In genomic region chr6:145842693-145843546, GRCh38 we compare ENCODE assay signal across 19 cellular contexts. TPM values are rescaled to one million over a fixed set of nuclear protein-coding genes. Genes with fewer than 3 reads are reported as not detected.
A peak's percentile ranks its signal among the peaks of the same experiment; 100 is the strongest.
DNase-seq lines count a peak whose midpoint lies in the region; ATAC-seq and TF ChIP-seq lines count a peak whose summit lies in the region.
"Had no signal": no experiment of that assay in that cellular context is flagged by ENCODE, and none has a peak within 500 bp of the region (broad histone marks: within the 10 kb centered on the region; RNA-seq: fewer than 3 reads in every experiment).

No MANE protein-coding gene starts in this region.

- peaks cover 13% of the 10 kb centered on the region for H3K4me1 Mint-ChIP-seq in MCF 10A (ENCODE audit: insufficient read depth, unreplicated experiment)

- H3K9me3 ChIP-seq in mammary epithelial cell (replicated peaks; ENCODE audit: insufficient read depth, low read length) (no peaks in the 10 kb centered on the region), gastroesophageal sphincter (no peaks in the 10 kb centered on the region), transverse colon (no peaks in the 10 kb centered on the region), right atrium auricular region (no peaks in the 10 kb centered on the region)
- H3K9me3 ChIP-seq: colonic mucosa, upper lobe of left lung had no signal

- H3K36me3 ChIP-seq in mammary epithelial cell (ENCODE audit: insufficient read depth, low read length) (no peaks in the 10 kb centered on the region), gastroesophageal sphincter (no peaks in the 10 kb centered on the region), transverse colon (no peaks in the 10 kb centered on the region), right atrium auricular region (no peaks in the 10 kb centered on the region)
- H3K36me3 ChIP-seq: colonic mucosa, upper lobe of left lung had no signal

- TF ChIP-seq EP300 in gastroesophageal sphincter (IDR thresholded peaks at IDR 0.05) (no peak), transverse colon (IDR thresholded peaks at IDR 0.05; ENCODE audit: low read depth) (no peak)

- no peaks in the 10 kb centered on the region for H3K79me2 ChIP-seq in mammary epithelial cell (ENCODE audit: insufficient read depth, low read length)

- TF ChIP-seq POLR2A in gastroesophageal sphincter (IDR thresholded peaks at IDR 0.05) (no peak), transverse colon (IDR thresholded peaks at IDR 0.05) (no peak)

- H4K20me1 ChIP-seq in mammary epithelial cell (ENCODE audit: insufficient read depth, low read length) = no peaks in the 10 kb centered on the region

- H3K36me3 Mint-ChIP-seq in MCF 10A (ENCODE audit: insufficient read depth, unreplicated experiment) = no peaks in the 10 kb centered on the region
- H3K36me3 Mint-ChIP-seq: natural killer cell treated with Interleukin-12 subunit alpha and Interleukin-12 subunit beta and Interleukin-15 and Interleukin-18, amount 100 ng/mL, for 72 hours; stimulated activated effector memory CD8-positive, alpha-beta T cell treated with anti-CD3 and anti-CD28 coated beads, Interleukin-12 subunit alpha, Interleukin-12 subunit beta, amount 100 ng/mL, for 72 hours had no signal

- peak overlapping the region; percentile 85 for H3K27ac Mint-ChIP-seq in MCF 10A (ENCODE audit: low read depth, unreplicated experiment)
- H3K27ac Mint-ChIP-seq: CD8-positive, alpha-beta T cell; immature natural killer cell; natural killer cell treated with Interleukin-12 subunit alpha and Interleukin-12 subunit beta and Interleukin-15 and Interleukin-18, amount 100 ng/mL, for 72 hours; stimulated activated effector memory CD8-positive, alpha-beta T cell treated with anti-CD3 and anti-CD28 coated beads, Interleukin-12 subunit alpha, Interleukin-12 subunit beta, amount 100 ng/mL, for 72 hours had no signal

- POLR2A ChIA-PET in MCF 10A (lab: Yijun Ruan, JAX) = interaction anchor here (0.7 to 1.6 kb wide), 6 partner anchors 12 to 702 kb away, joined by 3 to 8 read pairs (median 4); partner anchors contain the start of gene FBXO30

- intact Hi-C loops in MCF 10A (cut with micrococcal nuclease) = no loop called here
- intact Hi-C loops in mammary epithelial cell (cut with micrococcal nuclease) = no loop called here
- intact Hi-C loops in transverse colon (cut with DNase I; ENCODE audit: low total_unique reads) = no loop called here

- no peaks in the 10 kb centered on the region for H3K9me3 Mint-ChIP-seq in MCF 10A (ENCODE audit: unreplicated experiment)
- H3K9me3 Mint-ChIP-seq: CD8-positive, alpha-beta T cell; immature natural killer cell; natural killer cell treated with Interleukin-12 subunit alpha and Interleukin-12 subunit beta and Interleukin-15 and Interleukin-18, amount 100 ng/mL, for 72 hours; stimulated activated effector memory CD8-positive, alpha-beta T cell treated with anti-CD3 and anti-CD28 coated beads, Interleukin-12 subunit alpha, Interleukin-12 subunit beta, amount 100 ng/mL, for 72 hours had no signal

- dilution Hi-C loops in mammary epithelial cell (cut with HindIII; ENCODE audit: low sequenced_read_pairs) = no loop called here

- DNase-seq in MCF 10A (ENCODE audit: unreplicated experiment) (peak; percentile 39), mammary epithelial cell (no peak), amniotic epithelial cell (ENCODE audit: low read depth) (peak; percentile 79), transverse colon (no peak), activated gamma-delta T cell (lab: John Stamatoyannopoulos, UW) (no peak), right atrium auricular region (ENCODE audit: low spot score) (no peak)
- DNase-seq in activated effector memory CD4-positive, alpha-beta T cell treated with anti-CD3 and anti-CD28 coated beads, Interleukin-2, amount 50 U/mL, for 16 hours = no peak
- DNase-seq: activated CD4-positive, alpha-beta T cell treated with anti-CD3 and anti-CD28 coated beads for 1 hour; activated gamma-delta T cell treated with Interleukin-2 at 50 U/mL for 16 hours; CD8-positive, alpha-beta T cell; colonic mucosa; head of caudate nucleus; immature natural killer cell; NCI-H446; SHP77; upper lobe of left lung had no signal

- H3K9ac ChIP-seq in mammary epithelial cell (ENCODE audit: insufficient read depth, low read length) = no peak overlapping the region

- in situ Hi-C loops in mammary epithelial cell (cut with MboI; ENCODE audit: low sequenced_read_pairs in 2 of 2) = no loop called here
- in situ Hi-C loops in transverse colon (cut with MboI; ENCODE audit: low pct_ligation_motif_present in 1 of 4, low pct_unique_long_range_greater_than_20kb in 1 of 4, low sequenced_read_pairs in 3 of 4) = no loop called here

- CTCF ChIA-PET in MCF 10A (lab: Yijun Ruan, JAX) (interaction anchor here (1.0 to 1.4 kb wide), 2 partner anchors 108 to 114 kb away, joined by 3 to 4 read pairs; partner anchors contain the start of gene EPM2A), mammary epithelial cell (lab: Charles Lee; ENCODE audit: low non-redundant PET) (no interaction called here)

- no peaks in the 10 kb centered on the region for H3K27me3 ChIP-seq in mammary epithelial cell (ENCODE audit: insufficient read depth, low read length)
- H3K27me3 ChIP-seq in gastroesophageal sphincter = no peaks in the 10 kb centered on the region
- H3K27me3 ChIP-seq in transverse colon = no peaks in the 10 kb centered on the region
- H3K27me3 ChIP-seq in right atrium auricular region = no peaks in the 10 kb centered on the region
- H3K27me3 ChIP-seq: colonic mucosa, upper lobe of left lung had no signal

- H3K27ac ChIP-seq in mammary epithelial cell (ENCODE audit: insufficient read depth, low read depth, low read length) = no peak overlapping the region
- peak overlapping the region; percentile 77 to 96 (median 84) for H3K27ac ChIP-seq in gastroesophageal sphincter
- H3K27ac ChIP-seq in transverse colon = peak overlapping the region in 3 of 4 donors; percentile 50 to 67 (median 65)
- H3K27ac ChIP-seq in right atrium auricular region = no peak overlapping the region
- H3K27ac ChIP-seq: colonic mucosa had no signal

- no peak overlapping the region for H2AFZ ChIP-seq in mammary epithelial cell (ENCODE audit: low read depth, low read length)

- no peak for TF ChIP-seq CTCF in MCF 10A (IDR thresholded peaks at IDR 0.05; ENCODE audit: unreplicated experiment)
- no peak for TF ChIP-seq CTCF in mammary epithelial cell (conservative IDR thresholded peaks at IDR 0.05 in 1 of 2, IDR thresholded peaks at IDR 0.05 in 1 of 2; ENCODE audit: extremely low read depth in 1 of 2, insufficient read depth in 1 of 2, low read depth in 1 of 2, low read length in 2 of 2)
- TF ChIP-seq CTCF in gastroesophageal sphincter (IDR thresholded peaks at IDR 0.05) = no peak
- no peak for TF ChIP-seq CTCF in transverse colon (IDR thresholded peaks at IDR 0.05)
- no peak for TF ChIP-seq CTCF in right atrium auricular region (IDR thresholded peaks at IDR 0.05)

- H3K4me3 ChIP-seq in mammary epithelial cell (replicated peaks in 1 of 3; ENCODE audit: insufficient read depth in 1 of 3, low read depth in 2 of 3, low read length in 3 of 3) = no peak overlapping the region
- no peak overlapping the region for H3K4me3 ChIP-seq in gastroesophageal sphincter
- H3K4me3 ChIP-seq in transverse colon = no peak overlapping the region
- H3K4me3 ChIP-seq in right atrium auricular region = no peak overlapping the region
- H3K4me3 ChIP-seq: colonic mucosa, upper lobe of left lung had no signal

- no peaks in the 10 kb centered on the region for H3K27me3 Mint-ChIP-seq in MCF 10A (ENCODE audit: insufficient read depth, unreplicated experiment)
- H3K27me3 Mint-ChIP-seq: natural killer cell treated with Interleukin-12 subunit alpha and Interleukin-12 subunit beta and Interleukin-15 and Interleukin-18, amount 100 ng/mL, for 72 hours had no signal

- WGBS in mammary epithelial cell (ENCODE audit: low coverage, missing lambda C conversion rate) = 76% methylated on average over 3 of the region's 3 CpGs
- 23 to 42% methylated on average over 2 to 3 of the region's 3 CpGs for whole genome bisulfite sequencing in gastroesophageal sphincter (ENCODE audit: low coverage in 1 of 2), 2 donors
- WGBS in transverse colon (ENCODE audit: low coverage in 1 of 2), 2 donors = 73 to 87% methylated on average over 2 to 3 of the region's 3 CpGs

- H3K4me1 ChIP-seq in mammary epithelial cell (ENCODE audit: insufficient read depth, low read length) (peaks cover 7% of the 10 kb centered on the region), gastroesophageal sphincter (peaks cover 3 to 40% (median 24%) of the 10 kb centered on the region in 3 donors), transverse colon (peaks cover 0 to 8% (median 0%) of the 10 kb centered on the region in 4 donors), right atrium auricular region (peaks cover 0 to 9% of the 10 kb centered on the region in 2 donors)
- H3K4me1 ChIP-seq: colonic mucosa had no signal

- peak; percentile 78 for ATAC-seq in gastroesophageal sphincter
- ATAC-seq: CD8-positive, alpha-beta T cell; natural killer cell treated with Interleukin-12 subunit alpha and Interleukin-12 subunit beta and Interleukin-15 and Interleukin-18, amount 100 ng/mL, for 72 hours had no signal

- BruUV-seq in MCF 10A (replicated peaks; lab: Mats Ljungman, UMichigan) = no TSS peak
- BruUV-seq in mammary epithelial cell (replicated peaks; lab: Mats Ljungman, UMichigan) = no TSS peak

- H3K4me2 ChIP-seq in mammary epithelial cell (ENCODE audit: insufficient read depth, low read depth, low read length) = no peak overlapping the region

- H3K4me3 Mint-ChIP-seq in MCF 10A (ENCODE audit: unreplicated experiment) = no peak overlapping the region
- H3K4me3 Mint-ChIP-seq: CD8-positive, alpha-beta T cell; immature natural killer cell; natural killer cell treated with Interleukin-12 subunit alpha and Interleukin-12 subunit beta and Interleukin-15 and Interleukin-18, amount 100 ng/mL, for 72 hours; stimulated activated effector memory CD8-positive, alpha-beta T cell treated with anti-CD3 and anti-CD28 coated beads, Interleukin-12 subunit alpha, Interleukin-12 subunit beta, amount 100 ng/mL, for 72 hours had no signal

RNA-seq across cellular contexts. Expression of gene FBXO30, which starts 28.3 kb away (rescaled TPM):
- total RNA-seq in MCF 10A (2022) (10.6 and 10.9 TPM in 2 replicates), mammary epithelial cell (10 to 100 TPM; 10.9 to 14.2 TPM), gastroesophageal sphincter (100 to 1,000 TPM in 1 of 4 donors, 10 to 100 TPM in 3; 47.7 to 102 (median 63.1) TPM), transverse colon (10 to 100 TPM in 1 of 4 donors, 1 to 10 TPM in 3; 6.0 to 13.0 (median 9.2) TPM), right atrium auricular region (10 to 100 TPM in 1 of 2 donors, 1 to 10 TPM in 1; 9.8 to 10.9 TPM)
- polyA plus RNA-seq in mammary epithelial cell = 3.5 TPM
- polyA minus RNA-seq in mammary epithelial cell = 5.0 TPM

Comparison
In these comparisons a context has a peak if more than half of its experiments do, and no peak if none do; other contexts are left out.
1. DNase-seq: peak in MCF 10A (single experiment) and amniotic epithelial cell (single experiment); none in mammary epithelial cell (single experiment), transverse colon (single experiment), activated effector memory CD4-positive, alpha-beta T cell treated with anti-CD3 and anti-CD28 coated beads, Interleukin-2, amount 50 U/mL, for 16 hours (single experiment), activated gamma-delta T cell (single experiment) and right atrium auricular region (single experiment).
2. H3K27ac ChIP-seq: peak in gastroesophageal sphincter (4 of 4) and transverse colon (3 of 4); none in mammary epithelial cell (single experiment) and right atrium auricular region (0 of 2).